ENCODE assay signal across 11 cellular contexts in genomic region chr17:61250335-61250890, GRCh38.
DNase-seq lines count a peak whose midpoint lies in the region; ATAC-seq, FAIRE-seq and TF ChIP-seq lines count a peak whose summit lies in the region.
"Had no signal": no experiment of that assay in that cellular context is flagged by ENCODE, and none has a peak within 500 bp of the region (broad histone marks: within the 10 kb centered on the region; RNA-seq: fewer than 3 reads in every experiment).

No MANE protein-coding gene starts in this region.

- no peak for ATAC-seq in activated T-cell treated with anti-CD3 and anti-CD28 coated beads, Interleukin-2, amount 50 U/mL, for 4 hours

- H3K9me3 Mint-ChIP-seq in activated T-cell treated with anti-CD3 and anti-CD28 coated beads, Interleukin-2, amount 50 U/mL, for 4 hours, result no peaks in the 10 kb centered on the region

- no peaks in the 10 kb centered on the region for H3K27me3 Mint-ChIP-seq in activated T-cell treated with anti-CD3 and anti-CD28 coated beads, Interleukin-2, amount 50 U/mL, for 4 hours (ENCODE audit: low read depth)

- H3K4me3 Mint-ChIP-seq in activated T-cell treated with anti-CD3 and anti-CD28 coated beads, Interleukin-2, amount 50 U/mL, for 4 hours, result no peak overlapping the region

- FAIRE-seq in H54 (lab: Jason Lieb, UNC), result peak; percentile 11
- no peak for FAIRE-seq in D721Med (lab: Jason Lieb, UNC)
- FAIRE-seq: frontal cortex had no signal

- H3K4me3 ChIP-seq in fibroblast of mammary gland (ENCODE audit: control insufficient read depth, low read depth, low read length) (no peak overlapping the region), skeletal muscle cell (ENCODE audit: low read depth, low read length) (no peak overlapping the region)

- H3K36me3 Mint-ChIP-seq in activated T-cell treated with anti-CD3 and anti-CD28 coated beads, Interleukin-2, amount 50 U/mL, for 4 hours (ENCODE audit: insufficient read depth), result no peaks in the 10 kb centered on the region

- peaks cover 4% of the 10 kb centered on the region for H3K4me1 Mint-ChIP-seq in activated T-cell treated with anti-CD3 and anti-CD28 coated beads, Interleukin-2, amount 50 U/mL, for 4 hours (ENCODE audit: low read depth)

- no peak for DNase-seq in H54 (ENCODE audit: insufficient read length, low spot score)
- peak; percentile 77 for DNase-seq in SK-N-DZ (ENCODE audit: low spot score)
- peak; percentile 72 for DNase-seq in fibroblast of mammary gland (ENCODE audit: low read depth)
- peak; percentile 36 for DNase-seq in skeletal muscle cell (ENCODE audit: low read depth)
- DNase-seq in D721Med (ENCODE audit: insufficient read length, low spot score), result no peak
- DNase-seq in activated T-cell treated with anti-CD3 and anti-CD28 coated beads, Interleukin-2, amount 50 U/mL, for 4 hours, result no peak
- DNase-seq in activated CD4-positive, alpha-beta T cell treated with anti-CD3 and anti-CD28 coated beads for 1 hour, result no peak
- DNase-seq in foreskin melanocyte, result no peak
- DNase-seq: activated effector memory CD4-positive, alpha-beta T cell treated with Interleukin-2 at 50 U/mL for 16 hours; NCI-H2029 treated with DMSO at 0.1 percent for 48 hours had no signal

- TF ChIP-seq CTCF in fibroblast of mammary gland (conservative IDR thresholded peaks at IDR 0.05; ENCODE audit: control insufficient read depth, insufficient read depth, low read depth, low read length) (no peak), D721Med (IDR thresholded peaks at IDR 0.05; ENCODE audit: insufficient read depth, missing control alignments) (no peak)

- no peak for TF ChIP-seq POLR2A in H54 (IDR thresholded peaks at IDR 0.05; ENCODE audit: low read depth, low read length)

Comparison
In these comparisons a context has a peak if more than half of its experiments do, and no peak if none do; other contexts are left out.
1. DNase-seq: peak in SK-N-DZ (single experiment), fibroblast of mammary gland (single experiment) and skeletal muscle cell (single experiment); none in H54 (single experiment), D721Med (single experiment), activated T-cell treated with anti-CD3 and anti-CD28 coated beads, Interleukin-2, amount 50 U/mL, for 4 hours (single experiment), activated CD4-positive, alpha-beta T cell treated with anti-CD3 and anti-CD28 coated beads for 1 hour (single experiment) and foreskin melanocyte (single experiment).